ENCODE assay signal across 1 cellular context in genomic region chr7:54757711-54758110, GRCh38.
TF ChIP-seq lines count a peak whose summit lies in the region.

No MANE protein-coding gene starts in this region.

TF ChIP-seq in WTC11, 78 proteins besides CTCF, POLR2A, EP300 and RAD21 (continued from another document):
- TF ChIP-seq ZNF532 (CRISPR knock-in tag; IDR thresholded peaks at IDR 0.05; ENCODE audit: borderline replicate concordance): no peak
